17 cellular contexts compared by ENCODE assay signal in the genomic region with DNA sequence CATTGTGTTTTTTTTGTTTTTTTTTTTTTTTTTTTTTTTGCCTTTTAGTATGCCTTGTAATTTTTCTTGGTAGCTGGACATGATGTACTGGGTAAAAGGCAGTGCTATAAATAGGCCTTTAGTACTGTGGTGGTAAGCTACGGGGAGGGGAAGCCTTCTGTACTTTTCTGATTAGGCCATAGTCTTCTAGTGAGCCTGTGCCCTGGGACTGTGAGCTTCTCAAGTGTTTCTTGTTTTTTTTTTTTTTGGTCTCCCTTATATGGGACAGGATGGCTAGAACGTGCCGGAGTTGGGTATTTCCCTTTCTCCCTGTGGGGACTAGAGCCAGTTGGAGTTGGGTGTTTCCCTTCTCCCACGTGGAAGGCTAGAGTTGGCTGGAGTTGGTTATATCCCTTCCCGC. TPM values are rescaled to one million over a fixed set of nuclear protein-coding genes. Genes with fewer than 3 reads are reported as not detected.
DNase-seq lines count a peak whose midpoint lies in the region; ATAC-seq and TF ChIP-seq lines count a peak whose summit lies in the region.
"Had no signal": no experiment of that assay in that cellular context is flagged by ENCODE, and none has a peak within 500 bp of the region (broad histone marks: within the 10 kb centered on the region; RNA-seq: fewer than 3 reads in every experiment).

No MANE protein-coding gene starts in this region.

- H3K36me3 Mint-ChIP-seq in natural killer cell, result no peaks in the 10 kb centered on the region
- H3K36me3 Mint-ChIP-seq: CD4-positive, alpha-beta memory T cell had no signal

- H3K4me1 ChIP-seq in BLaER1 treated with 17β-estradiol and CSF1 and Interleukin-3, amounts not matched to agents 10 nM and 100 nM, result peaks cover 11 to 36% (median 24%) of the 10 kb centered on the region in 10 experiments
- H3K4me1 ChIP-seq in spleen, result peaks cover 0 to 16% (median 9%) of the 10 kb centered on the region in 6 donors
- H3K4me1 ChIP-seq: Peyer's patch had no signal

- TF ChIP-seq POLR2A in spleen (IDR thresholded peaks at IDR 0.05), result no peak

- no peaks in the 10 kb centered on the region for H4K20me1 ChIP-seq in BLaER1 treated with 17β-estradiol and CSF1 and Interleukin-3, amounts not matched to agents 10 nM and 100 nM
- H4K20me1 ChIP-seq: BLaER1 had no signal

- no peak overlapping the region for H3K27ac Mint-ChIP-seq in natural killer cell

- peak overlapping the region in 7 of 11 experiments; percentile 4 to 66 (median 35); a peak in 9 of 22 replicates for H3K27ac ChIP-seq in BLaER1 treated with 17β-estradiol and CSF1 and Interleukin-3, amounts not matched to agents 10 nM and 100 nM
- H3K27ac ChIP-seq in HL-60 (replicated peaks), result peak overlapping the region; percentile 71
- H3K27ac ChIP-seq in spleen, result peak overlapping the region in 5 of 8 donors; percentile 6 to 77 (median 54)
- H3K27ac ChIP-seq: BLaER1, Peyer's patch, SK-N-MC had no signal

- no peaks in the 10 kb centered on the region for H3K27me3 ChIP-seq in BLaER1 treated with 17β-estradiol and CSF1 and Interleukin-3, amounts not matched to agents 10 nM and 100 nM
- H3K27me3 ChIP-seq in HL-60 (ENCODE audit: insufficient read depth, poor library complexity, severe bottlenecking) (no peaks in the 10 kb centered on the region), spleen (replicated peaks in 1 of 7) (no peaks in the 10 kb centered on the region)
- H3K27me3 ChIP-seq: BLaER1, Peyer's patch had no signal

- no peaks in the 10 kb centered on the region for H3K36me3 ChIP-seq in BLaER1 treated with 17β-estradiol and CSF1 and Interleukin-3, amounts not matched to agents 10 nM and 100 nM
- H3K36me3 ChIP-seq in spleen, result no peaks in the 10 kb centered on the region
- H3K36me3 ChIP-seq: BLaER1, Peyer's patch had no signal

- 42 to 60% (median 47%) methylated on average over 5 of the region's 5 CpGs for WGBS in spleen, 5 donors

- peaks cover 11% of the 10 kb centered on the region in 2 donors for H3K4me1 Mint-ChIP-seq in natural killer cell

- no peak for TF ChIP-seq CTCF in HL-60 (IDR thresholded peaks at IDR 0.05; ENCODE audit: insufficient read depth, low read length)
- TF ChIP-seq CTCF in spleen (IDR thresholded peaks at IDR 0.05 in 8 of 11, conservative IDR thresholded peaks at IDR 0.05 in 3 of 11), result no peak
- TF ChIP-seq CTCF in natural killer cell (IDR thresholded peaks at IDR 0.05), result no peak

- H3K4me2 ChIP-seq in BLaER1 treated with 17β-estradiol and CSF1 and Interleukin-3, amounts not matched to agents 10 nM and 100 nM, result peak overlapping the region in 8 of 11 experiments; percentile 55 to 71 (median 64); a peak in 15 of 22 replicates
- H3K4me2 ChIP-seq: BLaER1 had no signal

- peaks cover 7 to 16% of the 10 kb centered on the region in 2 donors for H3K27me3 Mint-ChIP-seq in natural killer cell (ENCODE audit: low read depth in 2 of 2)

- intact Hi-C loops in spleen (cut with DNase I; ENCODE audit: low total_unique reads) (no loop called here), natural killer cell (cut with micrococcal nuclease) (no loop called here)

- peak in 1 of 2 experiments; percentile 28 for DNase-seq in HL-60 (ENCODE audit: low read depth in 1 of 2, low spot score in 1 of 2)
- DNase-seq in OCI-M1 (lab: John Stamatoyannopoulos, UW), result peak; percentile 14
- DNase-seq in spleen, result no peak
- DNase-seq in natural killer cell, result no peak
- no peak for DNase-seq in effector CD4-positive, alpha-beta T cell
- DNase-seq: CD4-positive, alpha-beta memory T cell; COR-L47; NCI-H2029; NCI-H446; NCI-H526 treated with DMSO at 0.1 percent for 48 hours; Peyer's patch had no signal

- H3K9me3 Mint-ChIP-seq in natural killer cell, result no peaks in the 10 kb centered on the region
- H3K9me3 Mint-ChIP-seq: CD4-positive, alpha-beta memory T cell had no signal

- no peak overlapping the region for H3K4me3 Mint-ChIP-seq in natural killer cell

- ATAC-seq in natural killer cell (no peak), GM21737 (IDR thresholded peaks at IDR 0.05; ENCODE audit: unreplicated experiment) (no peak)
- ATAC-seq: GM12878, HCT116 had no signal

- no peak overlapping the region for H3K4me3 ChIP-seq in BLaER1 treated with 17β-estradiol and CSF1 and Interleukin-3, amounts not matched to agents 10 nM and 100 nM
- no peak overlapping the region for H3K4me3 ChIP-seq in HL-60 (replicated peaks; ENCODE audit: insufficient read depth, low read length)
- peak overlapping the region in 1 of 8 donors; percentile 36 for H3K4me3 ChIP-seq in spleen
- H3K4me3 ChIP-seq: BLaER1, GM12878, Peyer's patch, SK-N-MC had no signal

- peaks cover 0 to 6% (median 0%) of the 10 kb centered on the region in 11 experiments; a peak in 1 of 22 replicates for H3K9me3 ChIP-seq in BLaER1 treated with 17β-estradiol and CSF1 and Interleukin-3, amounts not matched to agents 10 nM and 100 nM (replicated peaks in 1 of 11)
- no peaks in the 10 kb centered on the region for H3K9me3 ChIP-seq in spleen
- H3K9me3 ChIP-seq: BLaER1, Peyer's patch had no signal

- H3K9ac ChIP-seq in BLaER1 treated with 17β-estradiol and CSF1 and Interleukin-3, amounts not matched to agents 10 nM and 100 nM, result no peak overlapping the region
- H3K9ac ChIP-seq: BLaER1 had no signal

RNA-seq across cellular contexts. Expression of a gene that starts 59.4 kb away (rescaled TPM):
- total RNA-seq in spleen (10 to 100 TPM; 39.3 to 46.8 (median 41.3) TPM), natural killer cell (10 to 100 TPM; 49.3 to 51.6 (median 51.4) TPM)
- polyA plus RNA-seq in spleen, result 10 to 100 TPM; 20.6 to 26.8 (median 25.3) TPM
